1 cellular context compared by ENCODE assay signal in the genomic region with DNA sequence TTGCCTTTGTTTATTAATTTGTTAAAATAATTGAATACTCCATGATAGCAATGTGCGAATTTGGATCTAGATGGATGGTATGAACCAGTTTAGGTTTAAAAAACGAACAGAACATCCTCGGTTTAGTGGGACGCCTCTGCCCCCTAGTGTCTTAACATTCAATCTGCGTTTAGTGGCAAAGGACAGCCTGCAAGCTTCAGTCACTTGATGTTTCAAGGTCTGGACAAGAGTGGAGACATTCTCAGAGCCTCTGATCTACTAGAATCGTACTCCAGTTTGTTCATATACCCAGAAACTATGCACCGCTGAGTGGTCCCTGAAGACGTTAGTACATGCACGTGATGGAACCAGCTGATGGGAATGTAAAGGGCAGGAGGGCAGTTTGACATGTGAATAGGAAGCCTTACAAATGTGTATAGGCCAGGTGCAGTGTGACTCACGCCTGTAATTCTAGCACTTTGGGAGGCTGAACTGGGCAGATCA.
TF ChIP-seq lines count a peak whose summit lies in the region.

No MANE protein-coding gene starts in this region.

TF ChIP-seq in K562, 482 proteins besides CTCF, POLR2A, EP300 and RAD21 (continued from another document):
- TF ChIP-seq ZBTB34 (CRISPR knock-in tag; IDR thresholded peaks at IDR 0.05) (no peak), KLF16 (IDR thresholded peaks at IDR 0.05) (peak; percentile 54), NFRKB (IDR thresholded peaks at IDR 0.05; ENCODE audit: low read depth) (no peak), ZNF12 (CRISPR knock-in tag; IDR thresholded peaks at IDR 0.05) (no peak), MAFK (IDR thresholded peaks at IDR 0.05; ENCODE audit: low read length) (no peak), BHLHE40 (IDR thresholded peaks at IDR 0.05; ENCODE audit: low read length) (peak; percentile 52), STAG1 (CRISPR knock-in tag; IDR thresholded peaks at IDR 0.05; ENCODE audit: borderline replicate concordance) (0 out of 2 replicates have a peak, but pooled peaks have one; percentile 10), NBN (IDR thresholded peaks at IDR 0.05; ENCODE audit: low read depth) (no peak), MITF (IDR thresholded peaks at IDR 0.05) (no peak), SMC3 (conservative IDR thresholded peaks at IDR 0.05; ENCODE audit: insufficient read depth, low read depth, low read length) (peak; percentile 66), CBX1 (IDR thresholded peaks at IDR 0.05; ENCODE audit: low read depth) (no peak), RB1 (IDR thresholded peaks at IDR 0.05; ENCODE audit: low read depth) (0 out of 2 replicates have a peak, but pooled peaks have one; percentile 32), ATF1 (CRISPR knock-in tag; IDR thresholded peaks at IDR 0.05) (no peak), ATF1 (tag; IDR thresholded peaks at IDR 0.05) (0 out of 2 replicates have a peak, but pooled peaks have one; percentile 16), ARID1B (IDR thresholded peaks at IDR 0.05) (no peak), ZBTB2 (IDR thresholded peaks at IDR 0.05) (no peak), KAT8 (IDR thresholded peaks at IDR 0.05; ENCODE audit: low read depth) (no peak), ARNT (IDR thresholded peaks at IDR 0.05) (0 out of 4 replicates have a peak, but pooled peaks of 1 of the 2 experiments have one; percentile 47), HDAC8 (tag; IDR thresholded peaks at IDR 0.05) (no peak), HNRNPUL1 (IDR thresholded peaks at IDR 0.05; ENCODE audit: low read length) (no peak), DEAF1 (CRISPR knock-in tag; IDR thresholded peaks at IDR 0.05) (peak; percentile 68), ETS2 (tag; IDR thresholded peaks at IDR 0.05; ENCODE audit: borderline replicate concordance, poor library complexity, severe bottlenecking) (no peak), BRCA1 (IDR thresholded peaks at IDR 0.05) (no peak), BRCA1 (CRISPR knock-in tag; IDR thresholded peaks at IDR 0.05) (no peak), SP1 (CRISPR knock-in tag; IDR thresholded peaks at IDR 0.05) (no peak)
- TF ChIP-seq, protein P1, sequence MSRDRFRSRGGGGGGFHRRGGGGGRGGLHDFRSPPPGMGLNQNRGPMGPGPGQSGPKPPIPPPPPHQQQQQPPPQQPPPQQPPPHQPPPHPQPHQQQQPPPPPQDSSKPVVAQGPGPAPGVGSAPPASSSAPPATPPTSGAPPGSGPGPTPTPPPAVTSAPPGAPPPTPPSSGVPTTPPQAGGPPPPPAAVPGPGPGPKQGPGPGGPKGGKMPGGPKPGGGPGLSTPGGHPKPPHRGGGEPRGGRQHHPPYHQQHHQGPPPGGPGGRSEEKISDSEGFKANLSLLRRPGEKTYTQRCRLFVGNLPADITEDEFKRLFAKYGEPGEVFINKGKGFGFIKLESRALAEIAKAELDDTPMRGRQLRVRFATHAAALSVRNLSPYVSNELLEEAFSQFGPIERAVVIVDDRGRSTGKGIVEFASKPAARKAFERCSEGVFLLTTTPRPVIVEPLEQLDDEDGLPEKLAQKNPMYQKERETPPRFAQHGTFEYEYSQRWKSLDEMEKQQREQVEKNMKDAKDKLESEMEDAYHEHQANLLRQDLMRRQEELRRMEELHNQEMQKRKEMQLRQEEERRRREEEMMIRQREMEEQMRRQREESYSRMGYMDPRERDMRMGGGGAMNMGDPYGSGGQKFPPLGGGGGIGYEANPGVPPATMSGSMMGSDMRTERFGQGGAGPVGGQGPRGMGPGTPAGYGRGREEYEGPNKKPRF (IDR thresholded peaks at IDR 0.05; ENCODE audit: low read depth, low read length): no peak
- TF ChIP-seq, protein P2, sequence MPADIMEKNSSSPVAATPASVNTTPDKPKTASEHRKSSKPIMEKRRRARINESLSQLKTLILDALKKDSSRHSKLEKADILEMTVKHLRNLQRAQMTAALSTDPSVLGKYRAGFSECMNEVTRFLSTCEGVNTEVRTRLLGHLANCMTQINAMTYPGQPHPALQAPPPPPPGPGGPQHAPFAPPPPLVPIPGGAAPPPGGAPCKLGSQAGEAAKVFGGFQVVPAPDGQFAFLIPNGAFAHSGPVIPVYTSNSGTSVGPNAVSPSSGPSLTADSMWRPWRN (IDR thresholded peaks at IDR 0.05; ENCODE audit: low read depth): no peak
- TF ChIP-seq, protein P3, sequence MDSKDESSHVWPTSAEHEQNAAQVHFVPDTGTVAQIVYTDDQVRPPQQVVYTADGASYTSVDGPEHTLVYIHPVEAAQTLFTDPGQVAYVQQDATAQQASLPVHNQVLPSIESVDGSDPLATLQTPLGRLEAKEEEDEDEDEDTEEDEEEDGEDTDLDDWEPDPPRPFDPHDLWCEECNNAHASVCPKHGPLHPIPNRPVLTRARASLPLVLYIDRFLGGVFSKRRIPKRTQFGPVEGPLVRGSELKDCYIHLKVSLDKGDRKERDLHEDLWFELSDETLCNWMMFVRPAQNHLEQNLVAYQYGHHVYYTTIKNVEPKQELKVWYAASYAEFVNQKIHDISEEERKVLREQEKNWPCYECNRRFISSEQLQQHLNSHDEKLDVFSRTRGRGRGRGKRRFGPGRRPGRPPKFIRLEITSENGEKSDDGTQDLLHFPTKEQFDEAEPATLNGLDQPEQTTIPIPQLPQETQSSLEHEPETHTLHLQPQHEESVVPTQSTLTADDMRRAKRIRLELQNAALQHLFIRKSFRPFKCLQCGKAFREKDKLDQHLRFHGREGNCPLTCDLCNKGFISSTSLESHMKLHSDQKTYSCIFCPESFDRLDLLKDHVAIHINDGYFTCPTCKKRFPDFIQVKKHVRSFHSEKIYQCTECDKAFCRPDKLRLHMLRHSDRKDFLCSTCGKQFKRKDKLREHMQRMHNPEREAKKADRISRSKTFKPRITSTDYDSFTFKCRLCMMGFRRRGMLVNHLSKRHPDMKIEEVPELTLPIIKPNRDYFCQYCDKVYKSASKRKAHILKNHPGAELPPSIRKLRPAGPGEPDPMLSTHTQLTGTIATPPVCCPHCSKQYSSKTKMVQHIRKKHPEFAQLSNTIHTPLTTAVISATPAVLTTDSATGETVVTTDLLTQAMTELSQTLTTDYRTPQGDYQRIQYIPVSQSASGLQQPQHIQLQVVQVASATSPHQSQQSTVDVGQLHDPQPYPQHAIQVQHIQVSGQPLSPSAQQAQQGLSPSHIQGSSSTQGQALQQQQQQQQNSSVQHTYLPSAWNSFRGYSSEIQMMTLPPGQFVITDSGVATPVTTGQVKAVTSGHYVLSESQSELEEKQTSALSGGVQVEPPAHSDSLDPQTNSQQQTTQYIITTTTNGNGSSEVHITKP (IDR thresholded peaks at IDR 0.05; ENCODE audit: partially characterized antibody): peak; percentile 31
- TF ChIP-seq, protein P4, sequence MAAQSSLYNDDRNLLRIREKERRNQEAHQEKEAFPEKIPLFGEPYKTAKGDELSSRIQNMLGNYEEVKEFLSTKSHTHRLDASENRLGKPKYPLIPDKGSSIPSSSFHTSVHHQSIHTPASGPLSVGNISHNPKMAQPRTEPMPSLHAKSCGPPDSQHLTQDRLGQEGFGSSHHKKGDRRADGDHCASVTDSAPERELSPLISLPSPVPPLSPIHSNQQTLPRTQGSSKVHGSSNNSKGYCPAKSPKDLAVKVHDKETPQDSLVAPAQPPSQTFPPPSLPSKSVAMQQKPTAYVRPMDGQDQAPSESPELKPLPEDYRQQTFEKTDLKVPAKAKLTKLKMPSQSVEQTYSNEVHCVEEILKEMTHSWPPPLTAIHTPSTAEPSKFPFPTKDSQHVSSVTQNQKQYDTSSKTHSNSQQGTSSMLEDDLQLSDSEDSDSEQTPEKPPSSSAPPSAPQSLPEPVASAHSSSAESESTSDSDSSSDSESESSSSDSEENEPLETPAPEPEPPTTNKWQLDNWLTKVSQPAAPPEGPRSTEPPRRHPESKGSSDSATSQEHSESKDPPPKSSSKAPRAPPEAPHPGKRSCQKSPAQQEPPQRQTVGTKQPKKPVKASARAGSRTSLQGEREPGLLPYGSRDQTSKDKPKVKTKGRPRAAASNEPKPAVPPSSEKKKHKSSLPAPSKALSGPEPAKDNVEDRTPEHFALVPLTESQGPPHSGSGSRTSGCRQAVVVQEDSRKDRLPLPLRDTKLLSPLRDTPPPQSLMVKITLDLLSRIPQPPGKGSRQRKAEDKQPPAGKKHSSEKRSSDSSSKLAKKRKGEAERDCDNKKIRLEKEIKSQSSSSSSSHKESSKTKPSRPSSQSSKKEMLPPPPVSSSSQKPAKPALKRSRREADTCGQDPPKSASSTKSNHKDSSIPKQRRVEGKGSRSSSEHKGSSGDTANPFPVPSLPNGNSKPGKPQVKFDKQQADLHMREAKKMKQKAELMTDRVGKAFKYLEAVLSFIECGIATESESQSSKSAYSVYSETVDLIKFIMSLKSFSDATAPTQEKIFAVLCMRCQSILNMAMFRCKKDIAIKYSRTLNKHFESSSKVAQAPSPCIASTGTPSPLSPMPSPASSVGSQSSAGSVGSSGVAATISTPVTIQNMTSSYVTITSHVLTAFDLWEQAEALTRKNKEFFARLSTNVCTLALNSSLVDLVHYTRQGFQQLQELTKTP (IDR thresholded peaks at IDR 0.05; ENCODE audit: low read depth in 1 of 2, partially characterized antibody in 2 of 2): no peak
